In genomic region chr16:56729351-56729735, GRCh38 we compare ENCODE assay signal across 8 cellular contexts. TPM values are rescaled to one million over a fixed set of nuclear protein-coding genes. Genes with fewer than 3 reads are reported as not detected.
A peak's percentile ranks its signal among the peaks of the same experiment; 100 is the strongest.
DNase-seq lines count a peak whose midpoint lies in the region; ATAC-seq and TF ChIP-seq lines count a peak whose summit lies in the region.

No MANE protein-coding gene starts in this region.

- peak overlapping the region; percentile 78 for H3K27ac ChIP-seq in ACC112 (ENCODE audit: low read depth, low read length)
- no peak overlapping the region for H3K27ac ChIP-seq in KMS-11

- H3K79me2 ChIP-seq in ACC112 (ENCODE audit: control insufficient read depth, insufficient read depth, low read length, unreplicated experiment): peaks cover 54% of the 10 kb centered on the region
- H3K79me2 ChIP-seq in KMS-11 (ENCODE audit: insufficient read depth, low read depth): peaks cover 38% of the 10 kb centered on the region

- peak; percentile 7 for ATAC-seq in mucosa of descending colon
- ATAC-seq in GM21423 (IDR thresholded peaks at IDR 0.05; ENCODE audit: unreplicated experiment): no peak
- ATAC-seq in HG02588 (IDR thresholded peaks at IDR 0.05; ENCODE audit: unreplicated experiment): no peak

- intact Hi-C loops in mucosa of descending colon (cut with DNase I, micrococcal nuclease): no loop called here

- peak overlapping the region; percentile 87 for H3K4me2 ChIP-seq in KMS-11

- no peaks in the 10 kb centered on the region for H4K20me1 ChIP-seq in KMS-11 (ENCODE audit: insufficient read depth)

- peak overlapping the region; percentile 87 for H2AFZ ChIP-seq in ACC112 (ENCODE audit: low read length, unreplicated experiment)
- H2AFZ ChIP-seq in KMS-11 (ENCODE audit: low read depth): peak overlapping the region; percentile 85

- H3K36me3 ChIP-seq in ACC112 (ENCODE audit: insufficient read depth, low read length) (no peaks in the 10 kb centered on the region), KMS-11 (ENCODE audit: insufficient read depth) (no peaks in the 10 kb centered on the region), mucosa of descending colon (ENCODE audit: low read depth) (no peaks in the 10 kb centered on the region)

- H3K9me3 ChIP-seq in mucosa of descending colon: no peaks in the 10 kb centered on the region

- H3K4me3 ChIP-seq in ACC112 (ENCODE audit: low read depth, low read length): peak overlapping the region; percentile 96
- no peak overlapping the region for H3K4me3 ChIP-seq in KMS-11 (IDR thresholded peaks at IDR 0.05; ENCODE audit: insufficient read depth, low read depth, low read length)
- peak overlapping the region; percentile 95 for H3K4me3 ChIP-seq in choroid plexus epithelial cell (ENCODE audit: low read depth, low read length)
- H3K4me3 ChIP-seq in mucosa of descending colon: peak overlapping the region; percentile 49

- H3K27me3 ChIP-seq in ACC112 (ENCODE audit: insufficient read depth, low read length) (no peaks in the 10 kb centered on the region), KMS-11 (ENCODE audit: insufficient read depth, low read depth) (no peaks in the 10 kb centered on the region)

- TF ChIP-seq CTCF in KMS-11 (conservative IDR thresholded peaks at IDR 0.05; ENCODE audit: low read depth, low read length): no peak
- no peak for TF ChIP-seq CTCF in choroid plexus epithelial cell (conservative IDR thresholded peaks at IDR 0.05; ENCODE audit: low read depth, low read length)
- TF ChIP-seq CTCF in mucosa of descending colon (IDR thresholded peaks at IDR 0.05): no peak

- DNase-seq in choroid plexus epithelial cell (ENCODE audit: low read depth) (no peak), mucosa of descending colon (no peak), NCI-H2029 (lab: John Stamatoyannopoulos, UW) (no peak), NCI-H1436 treated with DMSO at 0.1 percent for 48 hours (lab: John Stamatoyannopoulos, UW) (no peak)

- H3K9ac ChIP-seq in KMS-11: peak overlapping the region; percentile 79; the same call in 1 of the 2 replicates

- H3K4me1 ChIP-seq in ACC112 (ENCODE audit: control insufficient read depth, insufficient read depth, low read length, unreplicated experiment) (peaks cover 22% of the 10 kb centered on the region), KMS-11 (ENCODE audit: low read depth, poor library complexity, severe bottlenecking) (peaks cover 24% of the 10 kb centered on the region), mucosa of descending colon (ENCODE audit: low read depth) (peaks cover 10% of the 10 kb centered on the region)

RNA-seq across cellular contexts. Expression of gene NUP93, which starts 0.6 kb away (rescaled TPM):
- total RNA-seq in mucosa of descending colon: 10 to 100 TPM; 31.0 to 45.6 (median 40.8) TPM

RNA-seq across cellular contexts. Expression of gene MT1X, which starts 47.1 kb away (rescaled TPM):
- total RNA-seq in mucosa of descending colon: 100 to 1,000 TPM in 1 of 3 donors, 10 to 100 TPM in 2; 78.3 to 157 (median 84.1) TPM

RNA-seq across cellular contexts. Expression of gene MT1H, which starts 59.7 kb away (rescaled TPM):
- 10 to 100 TPM in 1 of 3 donors, 1 to 10 TPM in 2; 1.5 to 52.8 (median 9.4) TPM for total RNA-seq in mucosa of descending colon
